21 cellular contexts compared by ENCODE assay signal in the genomic region with DNA sequence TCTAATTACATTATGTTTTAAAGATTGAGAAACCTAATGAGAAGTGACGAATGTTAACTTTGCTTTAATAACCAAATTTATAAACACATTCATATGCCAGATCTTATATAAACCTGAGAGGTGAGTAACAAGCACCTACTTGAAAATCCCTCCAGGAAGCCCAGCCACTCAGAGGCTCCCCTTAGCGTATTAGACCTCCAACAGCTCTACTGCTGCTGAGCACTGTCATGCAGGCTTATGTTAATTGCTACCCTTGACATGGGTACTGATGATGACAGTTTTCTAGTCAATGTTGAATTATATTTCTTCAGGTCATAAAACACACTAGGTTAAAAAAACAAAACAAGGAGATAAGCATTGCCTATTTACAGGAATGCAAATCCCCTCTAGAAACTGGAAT.
DNase-seq lines count a peak whose midpoint lies in the region; ATAC-seq and TF ChIP-seq lines count a peak whose summit lies in the region.
"Had no signal": no experiment of that assay in that cellular context is flagged by ENCODE, and none has a peak within 500 bp of the region (broad histone marks: within the 10 kb centered on the region; RNA-seq: fewer than 3 reads in every experiment).

No MANE protein-coding gene starts in this region.

- POLR2A ChIA-PET in WTC11 (lab: Charles Lee) = no interaction called here

- CTCF ChIA-PET in WTC11 (lab: Charles Lee) = no interaction called here

- H3K27ac ChIP-seq in left ventricle myocardium inferior (replicated peaks) = no peak overlapping the region
- H3K27ac ChIP-seq: BLaER1 had no signal

- H3K27me3 ChIP-seq in left ventricle myocardium inferior (ENCODE audit: low read depth) = no peaks in the 10 kb centered on the region
- H3K27me3 ChIP-seq: BLaER1 had no signal

- H3K4me3 ChIP-seq in left ventricle myocardium inferior = no peak overlapping the region
- H3K4me3 ChIP-seq: BLaER1 had no signal

- peaks cover 14% of the 10 kb centered on the region for H3K4me1 Mint-ChIP-seq in WTC11
- H3K4me1 Mint-ChIP-seq: T-cell had no signal

- no peaks in the 10 kb centered on the region for H3K9me3 ChIP-seq in left ventricle myocardium inferior (replicated peaks)
- H3K9me3 ChIP-seq: BLaER1 had no signal

- no peak overlapping the region for H3K4me3 Mint-ChIP-seq in WTC11
- H3K4me3 Mint-ChIP-seq: CD8-positive, alpha-beta T cell; H9; T-cell had no signal

- ATAC-seq in Right ventricle myocardium inferior (no peak), WTC11 (peak; percentile 79), GM21390 (IDR thresholded peaks at IDR 0.05; ENCODE audit: unreplicated experiment) (no peak), HG02571 (IDR thresholded peaks at IDR 0.05; ENCODE audit: unreplicated experiment) (no peak), HG02642 (IDR thresholded peaks at IDR 0.05; ENCODE audit: poor library complexity, unreplicated experiment) (no peak)
- ATAC-seq: CD8-positive, alpha-beta T cell; SK-N-SH treated with all-trans-retinoic acid at 6 μM for 48 hours; T-cell had no signal

- H3K9me3 Mint-ChIP-seq in WTC11 = no peaks in the 10 kb centered on the region
- H3K9me3 Mint-ChIP-seq: H9 had no signal

- H3K27ac Mint-ChIP-seq in WTC11 = no peak overlapping the region
- H3K27ac Mint-ChIP-seq: CD8-positive, alpha-beta T cell; T-cell had no signal

- intact Hi-C loops in Right ventricle myocardium inferior (cut with DNase I) = no loop called here
- intact Hi-C loops in left ventricle myocardium inferior (cut with micrococcal nuclease) = no loop called here

- no peaks in the 10 kb centered on the region for H3K4me1 ChIP-seq in left ventricle myocardium inferior
- H3K4me1 ChIP-seq: BLaER1 had no signal

- peaks cover 76% of the 10 kb centered on the region for H3K36me3 ChIP-seq in left ventricle myocardium inferior
- H3K36me3 ChIP-seq: BLaER1 had no signal

- H3K36me3 Mint-ChIP-seq in WTC11 = peaks cover 27% of the 10 kb centered on the region
- H3K36me3 Mint-ChIP-seq: CD8-positive, alpha-beta T cell; T-cell had no signal

- TF ChIP-seq CTCF in left ventricle myocardium inferior (IDR thresholded peaks at IDR 0.05; ENCODE audit: borderline replicate concordance) = no peak
- no peak for TF ChIP-seq CTCF in WTC11 (IDR thresholded peaks at IDR 0.05)

- DNase-seq in Right ventricle myocardium inferior (ENCODE audit: missing footprints) (peak; percentile 40), left ventricle myocardium inferior (no peak), NCI-H1417 treated with DMSO at 0.1 percent for 48 hours (lab: John Stamatoyannopoulos, UW) (peak; percentile 9), WTC11 (ENCODE audit: low spot score) (no peak), mesenteric fat pad (ENCODE audit: low spot score) (no peak)
- DNase-seq: Calu3; CD8-positive, alpha-beta T cell; H9; KG1; MV-4-11; NCI-H1436 treated with DMSO at 0.1 percent for 48 hours; NCI-H2029; NCI-H226; OCI-M1; SHP77; T-cell had no signal

- no peaks in the 10 kb centered on the region for H3K27me3 Mint-ChIP-seq in WTC11 (ENCODE audit: low read depth)
- H3K27me3 Mint-ChIP-seq: T-cell had no signal

TF ChIP-seq in WTC11, 78 proteins besides CTCF, POLR2A, EP300 and RAD21:
- TF ChIP-seq ZNF416 (CRISPR knock-in tag; IDR thresholded peaks at IDR 0.05) (no peak), ZNF423 (CRISPR knock-in tag; IDR thresholded peaks at IDR 0.05) (peak; percentile 91)

Comparison
In these comparisons a context has a peak if more than half of its experiments do, and no peak if none do; other contexts are left out.
1. DNase-seq: peak in Right ventricle myocardium inferior (single experiment) and NCI-H1417 treated with DMSO at 0.1 percent for 48 hours (single experiment); none in left ventricle myocardium inferior (single experiment), WTC11 (single experiment) and mesenteric fat pad (single experiment).